ENCODE assay signal across 33 cellular contexts in the genomic region with DNA sequence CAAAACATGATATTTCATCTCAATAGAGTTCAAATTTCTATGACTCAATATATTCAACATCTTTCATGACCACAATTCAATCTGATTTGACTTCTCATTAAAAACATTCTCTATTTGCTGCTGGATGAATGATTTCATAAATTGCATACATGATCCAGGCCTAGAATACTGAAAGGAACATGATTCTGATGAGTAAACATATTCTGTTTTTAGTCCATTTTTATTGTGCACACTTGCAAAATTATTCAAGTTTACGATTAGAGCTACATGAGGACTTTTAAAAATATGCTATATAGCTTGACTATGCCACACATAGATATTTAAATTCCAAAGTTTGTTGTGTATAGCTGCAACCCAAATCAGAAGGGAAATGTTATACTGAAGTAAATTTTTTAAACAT.
"Had no signal": no experiment of that assay in that cellular context is flagged by ENCODE, and none has a peak within 500 bp of the region (broad histone marks: within the 10 kb centered on the region; RNA-seq: fewer than 3 reads in every experiment).

No MANE protein-coding gene starts in this region.

- ATAC-seq: activated naive CD4-positive, alpha-beta T cell treated with anti-CD3 and anti-CD28 coated beads, Interleukin-2, amount 50 U/mL, for 72 hours; activated naive CD8-positive, alpha-beta T cell treated with anti-CD3 and anti-CD28 coated beads, Interleukin-2, amount 50 U/mL, for 24 hours; activated T-cell treated with anti-CD3 and anti-CD28 coated beads, Interleukin-2, amount 50 U/mL, for 4 hours; activated T-cell treated with anti-CD3 and anti-CD28 coated beads, Interleukin-2, amount 50 U/mL, for 72 hours; activated T-helper 17 cell treated with anti-CD3 and anti-CD28 coated beads, Interleukin-2, amount 50 U/mL, for 72 hours; body of pancreas had no signal

- H3K36me3 ChIP-seq: adrenal gland, ascending aorta, brain microvascular endothelial cell, breast epithelium, cardiac muscle cell had no signal

- DNase-seq: activated effector memory CD4-positive, alpha-beta T cell treated with anti-CD3 and anti-CD28 coated beads, Interleukin-2, amount 50 U/mL, for 16 hours; activated effector memory CD4-positive, alpha-beta T cell treated with Interleukin-2 at 50 U/mL for 16 hours; activated gamma-delta T cell; activated gamma-delta T cell treated with Interleukin-2 at 50 U/mL for 16 hours; activated naive CD4-positive, alpha-beta T cell; activated naive CD4-positive, alpha-beta T cell treated with anti-CD3 and anti-CD28 coated beads for 36 hours; activated naive CD4-positive, alpha-beta T cell treated with anti-CD3 and anti-CD28 coated beads, Interleukin-2, amount 10 ng/mL, durations not matched to agents 7 days and 5 days; activated naive CD4-positive, alpha-beta T cell treated with anti-CD3 and anti-CD28 coated beads, Interleukin-2, amount 50 U/mL, for 16 hours; activated naive CD4-positive, alpha-beta T cell treated with Interleukin-2 at 50 U/mL for 16 hours; activated naive CD8-positive, alpha-beta T cell treated with anti-CD3 and anti-CD28 coated beads for 36 hours; activated naive CD8-positive, alpha-beta T cell treated with anti-CD3 and anti-CD28 coated beads, Interleukin-2, amount 10 ng/mL, durations not matched to agents 7 days and 5 days; activated naive CD8-positive, alpha-beta T cell treated with anti-CD3 and anti-CD28 coated beads, Interleukin-2, amount 50 U/mL, for 24 hours; activated T-cell treated with anti-CD3 and anti-CD28 coated beads, Interleukin-2, amount 50 U/mL, for 24 hours; activated T-cell treated with anti-CD3 and anti-CD28 coated beads, Interleukin-2, amount 50 U/mL, for 4 hours; activated T-cell treated with anti-CD3 and anti-CD28 coated beads, Interleukin-2, amount 50 U/mL, for 48 hours; activated T-cell treated with anti-CD3 and anti-CD28 coated beads, Interleukin-2, amount 50 U/mL, for 72 hours; adrenal gland; amniotic stem cell; amygdala; anterior cingulate cortex; aorta; body of pancreas; brain microvascular endothelial cell; caudate nucleus; central memory CD4-positive, alpha-beta T cell; cerebellar nuclear complex had no signal

- H3K4me1 ChIP-seq: adrenal gland, ascending aorta, body of pancreas, breast epithelium had no signal

- FAIRE-seq: astrocyte, bronchial epithelial cell had no signal

- H3K4me3 ChIP-seq: adrenal gland, ascending aorta, body of pancreas, breast epithelium, cardiac muscle cell had no signal

- H3K27ac ChIP-seq: adrenal gland, ascending aorta, body of pancreas, brain microvascular endothelial cell, breast epithelium, cardiac muscle cell had no signal

- H3K27me3 ChIP-seq: adrenal gland, ascending aorta, body of pancreas, brain microvascular endothelial cell, breast epithelium, cardiac muscle cell had no signal

- H3K9me3 ChIP-seq: adrenal gland, ascending aorta, body of pancreas, breast epithelium had no signal
